ENCODE assay signal across 34 cellular contexts in genomic region chr3:135596563-135596962, GRCh38.
"Had no signal": no experiment of that assay in that cellular context is flagged by ENCODE, and none has a peak within 500 bp of the region (broad histone marks: within the 10 kb centered on the region; RNA-seq: fewer than 3 reads in every experiment).

No MANE protein-coding gene starts in this region.

- H3K9me3 ChIP-seq: MG63 had no signal

- H3K27ac ChIP-seq: KMS-11 had no signal

- H3K9ac ChIP-seq: KMS-11 had no signal

- H3K4me2 ChIP-seq: KMS-11 had no signal

- H3K4me3 ChIP-seq: MG63 had no signal

- DNase-seq: Karpas-422, Kasumi-1, MG63, MM.1S, MV-4-11, NCI-H1048, NCI-H1092, NCI-H1092 treated with DMSO at 0.1 percent for 48 hours, NCI-H1105, NCI-H1105 treated with DMSO at 0.1 percent for 48 hours, NCI-H1417, NCI-H1417 treated with DMSO at 0.1 percent for 48 hours, NCI-H1436, NCI-H1436 treated with DMSO at 0.1 percent for 48 hours, NCI-H146, NCI-H1694, NCI-H1694 treated with DMSO at 0.1 percent for 48 hours, NCI-H187, NCI-H187 treated with DMSO at 0.1 percent for 48 hours, NCI-H1930, NCI-H2029, NCI-H2029 treated with DMSO at 0.1 percent for 48 hours, NCI-H2081, NCI-H2081 treated with DMSO at 0.1 percent for 48 hours, NCI-H2107, NCI-H2171, NCI-H2171 treated with DMSO at 0.1 percent for 48 hours, NCI-H2227 treated with DMSO at 0.1 percent for 48 hours, NCI-H226, NCI-H345, NCI-H446, NCI-H446 treated with DMSO at 0.1 percent for 48 hours, NCI-H510A had no signal

- H3K36me3 ChIP-seq: MG63 had no signal
